ENCODE assay signal across 8 cellular contexts in genomic region chr4:94390804-94391410, GRCh38. TPM values are rescaled to one million over a fixed set of nuclear protein-coding genes. Genes with fewer than 3 reads are reported as not detected.
DNase-seq lines count a peak whose midpoint lies in the region; ATAC-seq, FAIRE-seq and TF ChIP-seq lines count a peak whose summit lies in the region.

No MANE protein-coding gene starts in this region.

- intact Hi-C loops in PC-9 (cut with micrococcal nuclease; ENCODE audit: unreplicated experiment), result loop anchor here (2.0 kb wide), 1 partner anchor 86 kb away; no protein-coding TSS in a partner anchor

- H3F3A ChIP-seq in PC-9 (ENCODE audit: insufficient read depth, low read depth), result no peaks in the 10 kb centered on the region

- H3K79me2 ChIP-seq in PC-9 (ENCODE audit: low read depth), result no peaks in the 10 kb centered on the region

- H3K4me2 ChIP-seq in PC-9, result no peak overlapping the region

- H3K36me3 ChIP-seq in PC-9 (ENCODE audit: low read depth), result no peaks in the 10 kb centered on the region

- H4K20me1 ChIP-seq in PC-9 (ENCODE audit: insufficient read depth), result no peaks in the 10 kb centered on the region

- TF ChIP-seq CTCF in AG09319 (IDR thresholded peaks at IDR 0.05; ENCODE audit: low read depth, low read length) (peak; percentile 45), GM12864 (IDR thresholded peaks at IDR 0.05; ENCODE audit: low read depth, low read length, missing control alignments) (peak; percentile 34), PC-9 (conservative IDR thresholded peaks at IDR 0.05) (peak; percentile 61; the same call in 1 of the 2 replicates), fibroblast of pulmonary artery (IDR thresholded peaks at IDR 0.05; ENCODE audit: low read length, missing control alignments) (peak; percentile 63)

- no peak for FAIRE-seq in HTR-8/SVneo (lab: Jason Lieb, UNC)

- DNase-seq in AG09319 (ENCODE audit: extremely low read depth, low read depth) (no peak), GM12864 (ENCODE audit: low read depth) (no peak), PC-9 (no peak), fibroblast of pulmonary artery (ENCODE audit: low read depth) (peak; percentile 46), NCI-H1048 (lab: John Stamatoyannopoulos, UW) (no peak), HTR-8/SVneo (ENCODE audit: insufficient read length, low spot score) (no peak), islet precursor cell (no peak)

- POLR2A ChIA-PET in PC-9 (lab: Charles Lee; ENCODE audit: unreplicated experiment), result no interaction called here

- H2AFZ ChIP-seq in PC-9, result no peak overlapping the region

- no peaks in the 10 kb centered on the region for H3K27me3 ChIP-seq in PC-9 (ENCODE audit: insufficient read depth, low read depth)

- no peak for ATAC-seq in GM19467 (IDR thresholded peaks at IDR 0.05; ENCODE audit: unreplicated experiment)

- no peaks in the 10 kb centered on the region for H3K9me2 ChIP-seq in PC-9 (ENCODE audit: insufficient read depth)

- no peak overlapping the region for H3K27ac ChIP-seq in PC-9

- H3K4me1 ChIP-seq in PC-9 (replicated peaks; ENCODE audit: insufficient read depth), result no peaks in the 10 kb centered on the region

- no peak overlapping the region for H3K4me3 ChIP-seq in GM12864 (ENCODE audit: low read depth, low read length)
- no peak overlapping the region for H3K4me3 ChIP-seq in PC-9
- no peak overlapping the region for H3K4me3 ChIP-seq in fibroblast of pulmonary artery (replicated peaks; ENCODE audit: low read depth, low read length)

- BruUV-seq in PC-9 (replicated peaks; lab: Mats Ljungman, UMichigan), result no TSS peak

- CTCF ChIA-PET in PC-9 (lab: Charles Lee), result no interaction called here

- H3K9me3 ChIP-seq in PC-9 (ENCODE audit: insufficient read depth, low read depth), result no peaks in the 10 kb centered on the region

RNA-seq across cellular contexts. Expression of gene HPGDS, which starts 48.3 kb away (rescaled TPM):
- total RNA-seq in PC-9 (2021), result not detected in 2 replicates
